Comparison of ENCODE assay signal across 19 cellular contexts in the genomic region with DNA sequence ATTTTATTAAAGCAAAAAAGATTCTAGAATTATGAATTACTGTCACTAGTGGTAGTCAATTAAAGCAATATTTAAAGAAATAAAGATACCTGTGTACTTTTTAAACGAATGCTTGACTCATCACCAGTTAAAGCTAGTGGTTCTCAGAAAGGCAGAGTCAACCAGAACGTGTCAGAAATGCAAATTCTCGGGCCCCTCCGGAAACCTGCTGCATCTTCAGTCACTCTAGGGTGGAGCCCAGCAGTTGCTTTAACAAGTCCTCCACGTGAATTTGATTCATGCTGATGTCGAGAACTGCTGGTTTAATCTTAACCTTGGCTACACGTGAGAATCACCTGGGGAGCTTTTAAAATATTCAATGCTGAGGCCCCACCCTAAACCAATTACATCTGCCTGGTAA.
"Had no signal": no experiment of that assay in that cellular context is flagged by ENCODE, and none has a peak within 500 bp of the region (broad histone marks: within the 10 kb centered on the region; RNA-seq: fewer than 3 reads in every experiment).

No MANE protein-coding gene starts in this region.

- DNase-seq: activated CD4-positive, alpha-beta T cell treated with anti-CD3 and anti-CD28 coated beads, Interleukin-2, amount 50 U/mL, for 1 hour; activated naive CD8-positive, alpha-beta T cell treated with anti-CD3 and anti-CD28 coated beads, Interleukin-2, amount 10 ng/mL, durations not matched to agents 7 days and 5 days; activated T-cell treated with anti-CD3 and anti-CD28 coated beads, Interleukin-2, amount 50 U/mL, for 72 hours; amygdala; effector CD8-positive, alpha-beta T cell; heart left ventricle; immature natural killer cell; kidney glomerular epithelial cell; left ventricle myocardium inferior; mammary epithelial cell; occipital lobe; posterior cingulate gyrus; sigmoid colon; stimulated activated CD4-positive, alpha-beta T cell treated with anti-CD3 and anti-CD28 coated beads, Interleukin-4, amount 100 ng/mL, for 24 hours; T-helper 9 cell; upper lobe of left lung had no signal

- H3K27ac Mint-ChIP-seq: activated naive CD8-positive, alpha-beta T cell treated with anti-CD3 and anti-CD28 coated beads, Interleukin-2, amount 10 ng/mL, durations not matched to agents 7 days and 5 days; activated T-cell treated with anti-CD3 and anti-CD28 coated beads, Interleukin-2, amount 50 U/mL, for 72 hours; dendritic cell treated with granulocyte-macrophage colony-stimulating factor and Interleukin-4, amounts not matched to agents 40 ng/mL and 50 ng/mL, for 4 days; immature natural killer cell; stimulated activated memory B cell treated with anti-CD40 and anti-IgM and Interleukin-4, amounts not matched to agents 10 μg/mL and 1 μg/mL and 100 μg/mL, for 72 hours had no signal

- H3K9me3 Mint-ChIP-seq: activated T-cell treated with anti-CD3 and anti-CD28 coated beads, Interleukin-2, amount 50 U/mL, for 72 hours; dendritic cell treated with granulocyte-macrophage colony-stimulating factor and Interleukin-4, amounts not matched to agents 40 ng/mL and 50 ng/mL, for 4 days had no signal

- H3K4me3 Mint-ChIP-seq: activated naive CD8-positive, alpha-beta T cell treated with anti-CD3 and anti-CD28 coated beads, Interleukin-2, amount 10 ng/mL, durations not matched to agents 7 days and 5 days; activated T-cell treated with anti-CD3 and anti-CD28 coated beads, Interleukin-2, amount 50 U/mL, for 72 hours; dendritic cell treated with granulocyte-macrophage colony-stimulating factor and Interleukin-4, amounts not matched to agents 40 ng/mL and 50 ng/mL, for 4 days; immature natural killer cell; stimulated activated memory B cell treated with anti-CD40 and anti-IgM and Interleukin-4, amounts not matched to agents 10 μg/mL and 1 μg/mL and 100 μg/mL, for 72 hours had no signal

- H3K4me1 Mint-ChIP-seq: activated naive CD8-positive, alpha-beta T cell treated with anti-CD3 and anti-CD28 coated beads, Interleukin-2, amount 10 ng/mL, durations not matched to agents 7 days and 5 days; stimulated activated memory B cell treated with anti-CD40 and anti-IgM and Interleukin-4, amounts not matched to agents 10 μg/mL and 1 μg/mL and 100 μg/mL, for 72 hours had no signal

- ATAC-seq: activated T-cell treated with anti-CD3 and anti-CD28 coated beads, Interleukin-2, amount 50 U/mL, for 72 hours; gastroesophageal sphincter; heart left ventricle; stimulated activated memory B cell treated with anti-CD40 and anti-IgM and Interleukin-4, amounts not matched to agents 10 μg/mL and 1 μg/mL and 100 μg/mL, for 72 hours had no signal

- H3K36me3 Mint-ChIP-seq: activated naive CD8-positive, alpha-beta T cell treated with anti-CD3 and anti-CD28 coated beads, Interleukin-2, amount 10 ng/mL, durations not matched to agents 7 days and 5 days; immature natural killer cell; stimulated activated memory B cell treated with anti-CD40 and anti-IgM and Interleukin-4, amounts not matched to agents 10 μg/mL and 1 μg/mL and 100 μg/mL, for 72 hours had no signal
